Comparison of ENCODE assay signal across 13 cellular contexts in genomic region chrX:29617725-29618124, GRCh38.
A peak's percentile ranks its signal among the peaks of the same experiment; 100 is the strongest.
DNase-seq lines count a peak whose midpoint lies in the region; ATAC-seq, FAIRE-seq and TF ChIP-seq lines count a peak whose summit lies in the region.
"Had no signal": no experiment of that assay in that cellular context is flagged by ENCODE, and none has a peak within 500 bp of the region (broad histone marks: within the 10 kb centered on the region; RNA-seq: fewer than 3 reads in every experiment).

No MANE protein-coding gene starts in this region.

- H3K4me2 ChIP-seq in hepatocyte = no peak overlapping the region

- H3K79me2 ChIP-seq in ACC112 (ENCODE audit: control insufficient read depth, insufficient read depth, low read length, unreplicated experiment) = no peaks in the 10 kb centered on the region
- H3K79me2 ChIP-seq in hepatocyte = no peaks in the 10 kb centered on the region

- H3K27ac ChIP-seq in ACC112 (ENCODE audit: low read depth, low read length) (peak overlapping the region; percentile 70; the same call in 1 of the 2 replicates), WERI-Rb-1 (no peak overlapping the region), hepatocyte (no peak overlapping the region)
- H3K27ac ChIP-seq: right atrium auricular region, testis had no signal

- FAIRE-seq in GM19239 (lab: Jason Lieb, UNC) = no peak

- H4K20me1 ChIP-seq in hepatocyte (ENCODE audit: insufficient read depth, poor library complexity, severe bottlenecking) = no peaks in the 10 kb centered on the region

- 0 out of 2 replicates have a peak, but pooled peaks have one; percentile 17 for TF ChIP-seq CTCF in WERI-Rb-1 (IDR thresholded peaks at IDR 0.05; ENCODE audit: low read depth, low read length)
- TF ChIP-seq CTCF in hepatocyte (IDR thresholded peaks at IDR 0.05; ENCODE audit: poor library complexity) = peak; percentile 20

- peak overlapping the region; percentile 68 for H2AFZ ChIP-seq in ACC112 (ENCODE audit: low read length, unreplicated experiment)
- no peak overlapping the region for H2AFZ ChIP-seq in hepatocyte

- H3K9me3 ChIP-seq in WERI-Rb-1 (ENCODE audit: severe bottlenecking) (no peaks in the 10 kb centered on the region), hepatocyte (ENCODE audit: low read depth) (no peaks in the 10 kb centered on the region)
- H3K9me3 ChIP-seq: right atrium auricular region, testis had no signal

- H3K36me3 ChIP-seq in ACC112 (ENCODE audit: insufficient read depth, low read length) (no peaks in the 10 kb centered on the region), WERI-Rb-1 (no peaks in the 10 kb centered on the region), hepatocyte (replicated peaks; ENCODE audit: insufficient read depth, low read depth) (no peaks in the 10 kb centered on the region)
- H3K36me3 ChIP-seq: right atrium auricular region had no signal

- DNase-seq in WERI-Rb-1 (no peak), hepatocyte (ENCODE audit: low spot score) (no peak), NCI-H1694 (lab: John Stamatoyannopoulos, UW) (no peak), GM19239 (ENCODE audit: insufficient read length, low spot score) (no peak)
- DNase-seq in activated T-cell treated with anti-CD3 and anti-CD28 coated beads, Interleukin-2, amount 50 U/mL, for 1 hour = no peak
- DNase-seq in activated CD4-positive, alpha-beta T cell treated with anti-CD3 and anti-CD28 coated beads for 1 hour = no peak
- DNase-seq: CD8-positive, alpha-beta T cell; NCI-H1048; NCI-H526 treated with DMSO at 0.1 percent for 48 hours; testis had no signal

- H3K9me2 ChIP-seq in hepatocyte (replicated peaks; ENCODE audit: insufficient read depth) = no peaks in the 10 kb centered on the region

- no peaks in the 10 kb centered on the region for H3K27me3 ChIP-seq in ACC112 (ENCODE audit: insufficient read depth, low read length)
- peaks cover 12% of the 10 kb centered on the region for H3K27me3 ChIP-seq in WERI-Rb-1 (ENCODE audit: insufficient read depth, low read depth, severe bottlenecking)
- H3K27me3 ChIP-seq in hepatocyte = no peaks in the 10 kb centered on the region
- H3K27me3 ChIP-seq: right atrium auricular region, testis had no signal

- 51% methylated on average over 4 of the region's 4 CpGs for WGBS in hepatocyte (ENCODE audit: low lambda C conversion rate, missing lambda C conversion rate)

- H3K4me3 ChIP-seq in ACC112 (ENCODE audit: low read depth, low read length) (no peak overlapping the region), WERI-Rb-1 (ENCODE audit: low read depth, low read length) (no peak overlapping the region), hepatocyte (no peak overlapping the region)
- H3K4me3 ChIP-seq: right atrium auricular region, testis had no signal

- ATAC-seq in GM21529 (IDR thresholded peaks at IDR 0.05; ENCODE audit: unreplicated experiment) = peak; percentile 59
- ATAC-seq: CD8-positive, alpha-beta T cell had no signal

- H3K4me1 ChIP-seq in ACC112 (ENCODE audit: control insufficient read depth, insufficient read depth, low read length, unreplicated experiment) (peaks cover 11% of the 10 kb centered on the region), hepatocyte (ENCODE audit: insufficient read depth) (no peaks in the 10 kb centered on the region)
- H3K4me1 ChIP-seq: right atrium auricular region, testis had no signal
